In the genomic region with DNA sequence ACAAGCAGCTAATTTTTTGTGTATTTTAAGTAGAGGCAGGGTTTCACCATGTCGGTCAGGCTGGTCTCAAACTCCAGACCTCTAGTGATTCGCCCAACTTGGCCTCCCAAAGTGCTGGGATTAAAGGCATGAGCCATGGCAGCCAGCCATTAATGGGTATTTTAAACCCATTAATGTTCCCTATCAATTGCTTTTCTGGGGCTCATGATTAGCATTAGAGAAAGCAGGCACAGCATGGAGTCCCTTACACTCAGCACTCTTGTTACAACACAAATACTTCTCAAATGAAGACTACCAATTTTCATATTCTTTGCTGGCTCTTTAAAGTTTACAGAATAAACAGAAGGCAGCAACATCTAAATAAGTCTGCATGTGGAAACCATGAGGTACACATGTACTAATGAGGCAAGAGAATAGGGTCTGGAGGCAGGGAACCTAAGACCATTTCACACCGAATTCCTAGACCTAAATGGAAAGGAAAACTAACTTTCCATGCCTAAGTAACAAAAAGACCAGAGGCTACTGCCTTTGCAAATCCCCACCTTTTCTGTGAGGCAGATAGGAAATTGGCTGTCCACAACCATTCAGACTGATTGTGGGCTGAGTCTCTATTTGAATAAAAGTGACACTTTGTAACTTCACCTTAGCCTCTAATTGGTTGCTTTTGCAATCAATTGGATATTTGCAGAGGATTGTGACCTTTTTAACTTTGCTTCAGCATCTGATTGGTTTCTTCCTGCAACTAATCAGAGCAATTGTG, we compare ENCODE assay signal across 24 cellular contexts. TPM values are rescaled to one million over a fixed set of nuclear protein-coding genes. Genes with fewer than 3 reads are reported as not detected.
A peak's percentile ranks its signal among the peaks of the same experiment; 100 is the strongest.
DNase-seq lines count a peak whose midpoint lies in the region; ATAC-seq and TF ChIP-seq lines count a peak whose summit lies in the region.
"Had no signal": no experiment of that assay in that cellular context is flagged by ENCODE, and none has a peak within 500 bp of the region (broad histone marks: within the 10 kb centered on the region; RNA-seq: fewer than 3 reads in every experiment).

No MANE protein-coding gene starts in this region.

- H3K4me1 ChIP-seq in endodermal cell (ENCODE audit: control insufficient read depth, insufficient read depth, low read length): no peaks in the 10 kb centered on the region
- H3K4me1 ChIP-seq in iPS-15b (ENCODE audit: control insufficient read depth, insufficient read depth, low read length): peaks cover 11% of the 10 kb centered on the region

- H3K27ac ChIP-seq in endodermal cell (ENCODE audit: low read depth, low read length): no peak overlapping the region
- H3K27ac ChIP-seq: 22Rv1 had no signal

- no peaks in the 10 kb centered on the region for H3K27me3 Mint-ChIP-seq in activated CD4-positive, alpha-beta T cell treated with anti-CD3 and anti-CD28 coated beads, Interleukin-2, amount 10 ng/mL, durations not matched to agents 24 days and 14 days
- H3K27me3 Mint-ChIP-seq in endodermal cell (ENCODE audit: insufficient read depth) (no peaks in the 10 kb centered on the region), osteocyte (ENCODE audit: unreplicated experiment) (no peaks in the 10 kb centered on the region)
- no peaks in the 10 kb centered on the region for H3K27me3 Mint-ChIP-seq in activated T-helper 17 cell treated with anti-CD3 and anti-CD28 coated beads, Interleukin-2, amount 50 U/mL, for 72 hours
- H3K27me3 Mint-ChIP-seq: CD4-positive, alpha-beta memory T cell had no signal

- H3K4me3 Mint-ChIP-seq in activated CD4-positive, alpha-beta T cell treated with anti-CD3 and anti-CD28 coated beads, Interleukin-2, amount 10 ng/mL, durations not matched to agents 24 days and 14 days: no peak overlapping the region
- H3K4me3 Mint-ChIP-seq in endodermal cell (no peak overlapping the region), osteocyte (ENCODE audit: unreplicated experiment) (no peak overlapping the region)
- H3K4me3 Mint-ChIP-seq in activated T-helper 17 cell treated with anti-CD3 and anti-CD28 coated beads, Interleukin-2, amount 50 U/mL, for 72 hours: no peak overlapping the region
- H3K4me3 Mint-ChIP-seq: CD4-positive, alpha-beta memory T cell had no signal

- no peak for TF ChIP-seq CTCF in endodermal cell (conservative IDR thresholded peaks at IDR 0.05)
- TF ChIP-seq CTCF in osteocyte (IDR thresholded peaks at IDR 0.05): no peak

- WGBS in endodermal cell (ENCODE audit: insufficient coverage in 1 of 2, insufficient read length in 1 of 2), 2 experiments: 40 to 88% methylated on average over 1 to 3 of the region's 3 CpGs

- ATAC-seq in activated T-helper 17 cell treated with anti-CD3 and anti-CD28 coated beads, Interleukin-2, amount 50 U/mL, for 72 hours (replicated peaks): no peak
- no peak for ATAC-seq in HG03571 (IDR thresholded peaks at IDR 0.05; ENCODE audit: unreplicated experiment)
- ATAC-seq: GM12878, HCT116, PC-3 had no signal

- no peak overlapping the region for H3K27ac Mint-ChIP-seq in activated CD4-positive, alpha-beta T cell treated with anti-CD3 and anti-CD28 coated beads, Interleukin-2, amount 10 ng/mL, durations not matched to agents 24 days and 14 days
- no peak overlapping the region for H3K27ac Mint-ChIP-seq in endodermal cell
- no peak overlapping the region for H3K27ac Mint-ChIP-seq in activated T-helper 17 cell treated with anti-CD3 and anti-CD28 coated beads, Interleukin-2, amount 50 U/mL, for 72 hours
- no peak overlapping the region for H3K27ac Mint-ChIP-seq in osteocyte (ENCODE audit: unreplicated experiment)

- peaks cover 88% of the 10 kb centered on the region for H3K36me3 Mint-ChIP-seq in activated CD4-positive, alpha-beta T cell treated with anti-CD3 and anti-CD28 coated beads, Interleukin-2, amount 10 ng/mL, durations not matched to agents 24 days and 14 days (ENCODE audit: low read depth)
- peaks cover 87% of the 10 kb centered on the region for H3K36me3 Mint-ChIP-seq in endodermal cell (ENCODE audit: low read depth)
- peaks cover 87% of the 10 kb centered on the region for H3K36me3 Mint-ChIP-seq in activated T-helper 17 cell treated with anti-CD3 and anti-CD28 coated beads, Interleukin-2, amount 50 U/mL, for 72 hours (ENCODE audit: low read depth)
- H3K36me3 Mint-ChIP-seq in osteocyte (ENCODE audit: unreplicated experiment): peaks cover 52% of the 10 kb centered on the region

- H3K9ac ChIP-seq in endodermal cell (ENCODE audit: extremely low read depth, low read length, poor library complexity, severe bottlenecking): no peak overlapping the region
- H3K9ac ChIP-seq in iPS-15b (ENCODE audit: low read depth, low read length): no peak overlapping the region
- H3K9ac ChIP-seq: SK-N-SH had no signal

- no peaks in the 10 kb centered on the region for H3K27me3 ChIP-seq in endodermal cell (ENCODE audit: control insufficient read depth, insufficient read depth, low read length, poor library complexity, severe bottlenecking)
- no peaks in the 10 kb centered on the region for H3K27me3 ChIP-seq in iPS-15b (ENCODE audit: control insufficient read depth, insufficient read depth, low read length)
- H3K27me3 ChIP-seq: MG63 had no signal

- no peaks in the 10 kb centered on the region for H3K4me1 Mint-ChIP-seq in activated CD4-positive, alpha-beta T cell treated with anti-CD3 and anti-CD28 coated beads, Interleukin-2, amount 10 ng/mL, durations not matched to agents 24 days and 14 days
- H3K4me1 Mint-ChIP-seq in endodermal cell: peaks cover 17% of the 10 kb centered on the region
- H3K4me1 Mint-ChIP-seq in activated T-helper 17 cell treated with anti-CD3 and anti-CD28 coated beads, Interleukin-2, amount 50 U/mL, for 72 hours: peaks cover 7% of the 10 kb centered on the region
- H3K4me1 Mint-ChIP-seq in osteocyte (ENCODE audit: unreplicated experiment): no peaks in the 10 kb centered on the region

- peaks cover 78% of the 10 kb centered on the region for H3K36me3 ChIP-seq in endodermal cell (ENCODE audit: control insufficient read depth, insufficient read depth, low read length)
- H3K36me3 ChIP-seq in iPS-15b (ENCODE audit: control insufficient read depth, insufficient read depth, low read length): peaks cover 26% of the 10 kb centered on the region

- peaks cover 82% of the 10 kb centered on the region for H3K9me3 ChIP-seq in endodermal cell (ENCODE audit: control insufficient read depth, low read length)
- no peaks in the 10 kb centered on the region for H3K9me3 ChIP-seq in iPS-15b (ENCODE audit: control insufficient read depth, insufficient read depth, low read length)

- peak; percentile 1 for DNase-seq in activated CD4-positive, alpha-beta T cell treated with anti-CD3 and anti-CD28 coated beads, Interleukin-2, amount 10 ng/mL, durations not matched to agents 24 days and 14 days
- no peak for DNase-seq in activated CD4-positive, alpha-beta T cell treated with anti-CD3 and anti-CD28 coated beads, Interleukin-2, amount 50 U/mL, for 1 hour
- DNase-seq in endodermal cell: no peak
- no peak for DNase-seq in osteocyte (ENCODE audit: extremely low spot score, unreplicated experiment)
- DNase-seq: ACHN; CD4-positive, alpha-beta memory T cell; COR-L47; GDM1; GOT3; IMR-90; KG1; MG63; NCI-H2029; NCI-H446; NCI-H524 treated with DMSO at 0.1 percent for 48 hours; NCI-H774; PC-3; SK-N-SH had no signal

- peaks cover 23% of the 10 kb centered on the region for H3K9me3 Mint-ChIP-seq in activated CD4-positive, alpha-beta T cell treated with anti-CD3 and anti-CD28 coated beads, Interleukin-2, amount 10 ng/mL, durations not matched to agents 24 days and 14 days
- H3K9me3 Mint-ChIP-seq in endodermal cell (peaks cover 61% of the 10 kb centered on the region), osteocyte (ENCODE audit: unreplicated experiment) (peaks cover 5% of the 10 kb centered on the region)
- peaks cover 18% of the 10 kb centered on the region for H3K9me3 Mint-ChIP-seq in activated T-helper 17 cell treated with anti-CD3 and anti-CD28 coated beads, Interleukin-2, amount 50 U/mL, for 72 hours

- intact Hi-C loops in activated CD4-positive, alpha-beta T cell treated with anti-CD3 and anti-CD28 coated beads, Interleukin-2, amount 10 ng/mL, durations not matched to agents 24 days and 14 days (cut with micrococcal nuclease): no loop called here

- H3K4me3 ChIP-seq in endodermal cell (ENCODE audit: low read length): peak overlapping the region; percentile 56
- H3K4me3 ChIP-seq in iPS-15b (ENCODE audit: low read depth, low read length): peak overlapping the region; percentile 30
- H3K4me3 ChIP-seq: GM12878, MG63 had no signal

RNA-seq across cellular contexts. Expression of gene ZNF675, which starts 21.2 kb away (rescaled TPM):
- 17.0 and 17.3 TPM in 2 replicates for total RNA-seq in activated CD4-positive, alpha-beta T cell treated with anti-CD3 and anti-CD28 coated beads, Interleukin-2, amount 10 ng/mL, durations not matched to agents 24 days and 14 days
- total RNA-seq in endodermal cell (10 to 100 TPM; 26.7 to 29.9 TPM), osteocyte (8.2 and 8.6 TPM in 2 replicates)
- 22.9 TPM for polyA plus RNA-seq in endodermal cell (2013, experiment 1 of 2)
- polyA plus RNA-seq in endodermal cell (2013, experiment 2 of 2): 21.4 TPM
- 10 to 100 TPM; 15.0 to 16.8 TPM for total RNA-seq in activated T-helper 17 cell treated with anti-CD3 and anti-CD28 coated beads, Interleukin-2, amount 50 U/mL, for 72 hours
